In genomic region chr4:107423677-107424405, GRCh38 we compare ENCODE assay signal across 17 cellular contexts.
"Had no signal": no experiment of that assay in that cellular context is flagged by ENCODE, and none has a peak within 500 bp of the region (broad histone marks: within the 10 kb centered on the region; RNA-seq: fewer than 3 reads in every experiment).

No MANE protein-coding gene starts in this region.

- ATAC-seq: activated CD8-positive, alpha-beta T cell treated with anti-CD3 and anti-CD28 coated beads, Interleukin-2, amount 10 ng/mL, durations not matched to agents 7 days and 5 days; activated T-cell treated with anti-CD3 and anti-CD28 coated beads, Interleukin-2, amount 50 U/mL, for 4 hours; natural killer cell; sciatic nerve; stimulated activated memory B cell treated with anti-CD40 and anti-IgM and Interleukin-4, amounts not matched to agents 10 μg/mL and 1 μg/mL and 100 μg/mL, for 72 hours had no signal

- H3K36me3 ChIP-seq: neutrophil, upper lobe of left lung had no signal

- FAIRE-seq: endometrium, islet of Langerhans had no signal

- H3K4me3 ChIP-seq: coronary artery, testis, upper lobe of left lung had no signal

- DNase-seq: activated CD4-positive, alpha-beta T cell treated with anti-CD3 and anti-CD28 coated beads, Interleukin-2, amount 10 ng/mL, durations not matched to agents 24 days and 14 days; activated CD4-positive, CD25-positive, alpha-beta regulatory T cell; activated CD8-positive, alpha-beta T cell treated with anti-CD3 and anti-CD28 coated beads, Interleukin-2, amount 10 ng/mL, durations not matched to agents 7 days and 5 days; activated naive CD4-positive, alpha-beta T cell treated with anti-CD3 and anti-CD28 coated beads for 36 hours; activated T-cell treated with anti-CD3 and anti-CD28 coated beads, Interleukin-2, amount 50 U/mL, for 4 hours; anterior cingulate cortex; left cardiac atrium; natural killer cell; stimulated activated CD4-positive, alpha-beta T cell treated with anti-CD3 and anti-CD28 coated beads, Interleukin-4, amount 100 ng/mL, for 4 hours; testis; upper lobe of left lung had no signal

- H3K27me3 ChIP-seq: neutrophil, testis, upper lobe of left lung had no signal
